In the genomic region with DNA sequence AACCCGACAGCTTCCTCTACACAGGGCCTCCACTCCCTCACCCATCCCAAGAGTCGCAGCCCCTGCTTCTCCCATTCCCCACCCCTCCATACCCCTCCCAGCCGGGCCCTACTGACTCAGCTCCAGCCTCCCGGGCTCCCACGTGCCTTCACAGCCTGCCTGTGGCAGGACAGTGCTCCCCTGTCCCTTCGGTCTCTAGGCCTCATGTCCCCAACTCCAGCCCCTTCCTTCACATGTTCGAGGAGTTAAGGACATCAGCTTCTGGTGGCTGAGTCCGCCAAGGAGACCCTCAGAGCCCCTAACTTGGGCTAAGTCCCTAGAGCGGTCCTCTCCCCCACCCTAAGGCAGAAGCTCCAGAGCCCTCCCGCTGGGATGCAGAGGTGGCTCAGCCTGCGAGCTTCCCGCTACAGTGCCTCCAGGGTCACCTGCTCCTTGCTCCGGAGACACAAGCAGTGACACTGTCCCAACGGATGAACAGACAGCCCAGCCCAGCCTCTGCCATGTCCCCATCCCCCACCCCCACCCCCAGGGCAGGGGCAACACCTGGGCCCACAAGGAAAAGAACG, we compare ENCODE assay signal across 1 cellular context.
TF ChIP-seq lines count a peak whose summit lies in the region.

No MANE protein-coding gene starts in this region.

TF ChIP-seq in H1, 55 proteins besides CTCF, POLR2A, EP300 and RAD21:
- no peak for TF ChIP-seq SP4 (IDR thresholded peaks at IDR 0.05; ENCODE audit: low read length)
- peak; percentile 55 for TF ChIP-seq EZH2 (IDR thresholded peaks at IDR 0.05; ENCODE audit: low read depth, low read length, severe bottlenecking)
